ENCODE assay signal across 9 cellular contexts in the genomic region with DNA sequence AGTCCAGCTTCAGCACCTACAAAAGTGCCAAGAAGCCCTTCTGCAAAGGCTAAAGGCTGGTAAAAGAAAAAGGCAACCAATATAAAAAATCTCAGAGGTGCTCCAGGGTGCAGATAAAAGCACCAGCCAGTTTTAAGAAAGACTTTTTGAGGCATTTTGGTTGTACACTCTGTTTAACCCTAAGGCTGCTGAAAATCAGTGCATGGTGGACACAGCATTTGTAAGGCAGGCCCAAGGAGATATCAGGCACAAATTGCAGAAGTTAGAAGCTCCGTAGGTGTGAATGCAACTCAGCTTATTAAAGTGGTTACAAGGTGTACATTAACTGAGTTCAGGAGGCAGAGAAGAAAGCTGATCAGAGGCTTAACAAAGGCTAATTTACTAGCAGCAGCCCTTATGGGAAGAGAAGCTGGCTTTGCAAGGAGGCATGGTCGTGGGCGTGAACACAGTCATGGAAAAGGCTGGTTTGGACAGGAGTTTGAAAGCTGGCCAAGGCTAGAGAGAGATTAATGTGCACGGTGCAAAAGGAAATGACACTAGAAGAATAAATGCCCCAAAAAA. TPM values are rescaled to one million over a fixed set of nuclear protein-coding genes. Genes with fewer than 3 reads are reported as not detected.
A peak's percentile ranks its signal among the peaks of the same experiment; 100 is the strongest.
DNase-seq lines count a peak whose midpoint lies in the region; ATAC-seq and TF ChIP-seq lines count a peak whose summit lies in the region.
"Had no signal": no experiment of that assay in that cellular context is flagged by ENCODE, and none has a peak within 500 bp of the region (broad histone marks: within the 10 kb centered on the region; RNA-seq: fewer than 3 reads in every experiment).

No MANE protein-coding gene starts in this region.

- intact Hi-C loops in breast epithelium (cut with DNase I; ENCODE audit: low total_unique reads), result no loop called here

- no peaks in the 10 kb centered on the region for H3K9me3 Mint-ChIP-seq in CD4-positive, CD25-positive, alpha-beta regulatory T cell
- H3K9me3 Mint-ChIP-seq in IgD-negative memory B cell, result no peaks in the 10 kb centered on the region
- no peaks in the 10 kb centered on the region for H3K9me3 Mint-ChIP-seq in naive B cell

- H3K9me3 ChIP-seq in CD4-positive, CD25-positive, alpha-beta regulatory T cell (ENCODE audit: control insufficient read depth in 2 of 2, low read length in 2 of 2), result no peaks in the 10 kb centered on the region
- H3K9me3 ChIP-seq in breast epithelium, result no peaks in the 10 kb centered on the region

- no peaks in the 10 kb centered on the region for H3K36me3 ChIP-seq in CD4-positive, CD25-positive, alpha-beta regulatory T cell (ENCODE audit: control insufficient read depth, insufficient read depth, low read length)
- no peaks in the 10 kb centered on the region for H3K36me3 ChIP-seq in breast epithelium

- H3K4me3 Mint-ChIP-seq in CD4-positive, CD25-positive, alpha-beta regulatory T cell, result peak overlapping the region; percentile 72 to 89 (median 84)
- peak overlapping the region; percentile 84 to 93 (median 88) for H3K4me3 Mint-ChIP-seq in IgD-negative memory B cell
- peak overlapping the region; percentile 85 to 95 (median 90) for H3K4me3 Mint-ChIP-seq in naive B cell

- H3K4me1 Mint-ChIP-seq in CD4-positive, CD25-positive, alpha-beta regulatory T cell, result peaks cover 7 to 32% (median 13%) of the 10 kb centered on the region in 4 donors
- H3K4me1 Mint-ChIP-seq in IgD-negative memory B cell (peaks cover 19 to 28% (median 21%) of the 10 kb centered on the region in 3 donors), naive B cell (peaks cover 37 to 61% (median 48%) of the 10 kb centered on the region in 3 donors)

- no peak for TF ChIP-seq CTCF in breast epithelium (IDR thresholded peaks at IDR 0.05)
- no peak for TF ChIP-seq CTCF in GM10266 (IDR thresholded peaks at IDR 0.05; ENCODE audit: control insufficient read depth, insufficient read depth, low read depth, missing control alignments)

- H3K36me3 Mint-ChIP-seq in CD4-positive, CD25-positive, alpha-beta regulatory T cell, result no peaks in the 10 kb centered on the region
- no peaks in the 10 kb centered on the region for H3K36me3 Mint-ChIP-seq in IgD-negative memory B cell
- H3K36me3 Mint-ChIP-seq in naive B cell, result peaks cover 0 to 3% of the 10 kb centered on the region in 2 donors

- no peak overlapping the region for H3K27ac ChIP-seq in CD4-positive, CD25-positive, alpha-beta regulatory T cell (ENCODE audit: insufficient read depth, low read length, poor library complexity, severe bottlenecking)
- peak overlapping the region; percentile 82 to 87 for H3K27ac ChIP-seq in breast epithelium

- peak overlapping the region; percentile 66 to 91 (median 77) for H3K27ac Mint-ChIP-seq in CD4-positive, CD25-positive, alpha-beta regulatory T cell
- H3K27ac Mint-ChIP-seq in IgD-negative memory B cell (peak overlapping the region; percentile 88 to 98 (median 88)), naive B cell (peak overlapping the region; percentile 94 to 98 (median 96))

- peak overlapping the region; percentile 63 for H3K4me3 ChIP-seq in CD4-positive, CD25-positive, alpha-beta regulatory T cell (ENCODE audit: low read depth, low read length)
- peak overlapping the region; percentile 34 to 61 (median 54) for H3K4me3 ChIP-seq in breast epithelium

- no peak for ATAC-seq in CD4-positive, CD25-positive, alpha-beta regulatory T cell (ENCODE audit: low read depth in 2 of 2)
- peak; percentile 45 to 46 for ATAC-seq in naive B cell (ENCODE audit: low read depth in 2 of 2)
- no peak for ATAC-seq in HG02973 (IDR thresholded peaks at IDR 0.05; ENCODE audit: unreplicated experiment)

- H3K27me3 ChIP-seq in CD4-positive, CD25-positive, alpha-beta regulatory T cell (ENCODE audit: control insufficient read depth, insufficient read depth, low read length), result no peaks in the 10 kb centered on the region
- no peaks in the 10 kb centered on the region for H3K27me3 ChIP-seq in breast epithelium

- no peak for DNase-seq in CD4-positive, CD25-positive, alpha-beta regulatory T cell
- DNase-seq in breast epithelium (ENCODE audit: low spot score in 2 of 2) (no peak), naive B cell (peak; percentile 18), NCI-H2107 (lab: John Stamatoyannopoulos, UW) (no peak), GM10266 (ENCODE audit: extremely low spot score) (no peak), nucleus accumbens (lab: John Stamatoyannopoulos, UW) (no peak)
- DNase-seq: KG1 had no signal

- no peak for TF ChIP-seq POLR2A in breast epithelium (IDR thresholded peaks at IDR 0.05)

- H3K27me3 Mint-ChIP-seq in CD4-positive, CD25-positive, alpha-beta regulatory T cell, result peaks cover 4% of the 10 kb centered on the region
- H3K27me3 Mint-ChIP-seq in IgD-negative memory B cell (no peaks in the 10 kb centered on the region), naive B cell (no peaks in the 10 kb centered on the region)

- H3K4me1 ChIP-seq in CD4-positive, CD25-positive, alpha-beta regulatory T cell (ENCODE audit: control insufficient read depth, insufficient read depth, low read length, poor library complexity, severe bottlenecking), result no peaks in the 10 kb centered on the region
- H3K4me1 ChIP-seq in breast epithelium, result peaks cover 4 to 10% of the 10 kb centered on the region in 2 donors

RNA-seq across cellular contexts. Expression of a gene that starts 21.1 kb away (rescaled TPM):
- not detected for total RNA-seq in CD4-positive, CD25-positive, alpha-beta regulatory T cell
- polyA plus RNA-seq in CD4-positive, CD25-positive, alpha-beta regulatory T cell, result under 1 TPM in 2 of 4 donors, not detected in 2; 0.15 to 0.23 TPM
- polyA plus RNA-seq in IgD-negative memory B cell (not detected), naive B cell (ENCODE audit: low read depth in 6 of 6) (1 to 10 TPM in 2 of 6 donors, under 1 TPM in 3, not detected in 1; 0.25 to 1.1 (median 0.85) TPM)
- 10 to 100 TPM in 1 of 3 donors, 1 to 10 TPM in 1, under 1 TPM in 1; 0.32 to 11.1 (median 7.5) TPM for total RNA-seq in breast epithelium

Comparison
In these comparisons a context has a peak if more than half of its experiments do, and no peak if none do; other contexts are left out.
1. ATAC-seq: peak in naive B cell (2 of 2); none in CD4-positive, CD25-positive, alpha-beta regulatory T cell (0 of 2) and HG02973 (single experiment).
2. Peak in every context shown above with its lines, with median percentiles within 50 percentile points of each other: H3K27ac Mint-ChIP-seq and H3K4me3 Mint-ChIP-seq.